Comparison of ENCODE assay signal across 8 cellular contexts in genomic region chr12:101759396-101760047, GRCh38. TPM values are rescaled to one million over a fixed set of nuclear protein-coding genes. Genes with fewer than 3 reads are reported as not detected.
DNase-seq lines count a peak whose midpoint lies in the region; ATAC-seq and TF ChIP-seq lines count a peak whose summit lies in the region.

No MANE protein-coding gene starts in this region.

- H3K4me1 Mint-ChIP-seq in CD4-positive, alpha-beta T cell (ENCODE audit: low read depth) = peaks cover 4% of the 10 kb centered on the region
- H3K4me1 Mint-ChIP-seq in naive thymus-derived CD8-positive, alpha-beta T cell = peaks cover 0 to 6% (median 0%) of the 10 kb centered on the region in 4 donors

- intact Hi-C loops in CD4-positive, alpha-beta T cell (cut with DNase I, micrococcal nuclease) = loop anchor here (1.0 to 5.0 kb wide), 4 partner anchors 87 to 347 kb away; no protein-coding TSS in a partner anchor

- peak; percentile 76 for TF ChIP-seq CTCF in CD4-positive, alpha-beta T cell (IDR thresholded peaks at IDR 0.05)

- POLR2A ChIA-PET in CD4-positive, alpha-beta T cell (lab: Charles Lee) = interaction anchor here (0.7 to 1.1 kb wide), 2 partner anchors 62 to 352 kb away, joined by 3 read pairs; partner anchors contain the start of genes ARL1 and CHPT1
- POLR2A ChIA-PET in naive thymus-derived CD8-positive, alpha-beta T cell (lab: Charles Lee) = interaction anchor here (0.6 to 0.7 kb wide), 2 partner anchors 92 to 383 kb away, joined by 3 to 5 read pairs; no protein-coding TSS in a partner anchor

- DNase-seq in CD4-positive, alpha-beta T cell = no peak
- DNase-seq in NCI-H345 treated with DMSO at 0.1 percent for 48 hours (lab: John Stamatoyannopoulos, UW; ENCODE audit: unreplicated experiment) = peak; percentile 13
- peak; percentile 23 for DNase-seq in dedifferentiated amniotic fluid mesenchymal stem cell (ENCODE audit: extremely low spot score)
- peak in 4 of 10 donors; percentile 12 to 38 (median 34) for DNase-seq in naive thymus-derived CD8-positive, alpha-beta T cell
- no peak for DNase-seq in COR-L47 (lab: John Stamatoyannopoulos, UW)
- DNase-seq in anterior cingulate cortex (lab: John Stamatoyannopoulos, UW) = no peak

- no peaks in the 10 kb centered on the region for H3K27me3 Mint-ChIP-seq in CD4-positive, alpha-beta T cell
- no peaks in the 10 kb centered on the region for H3K27me3 Mint-ChIP-seq in naive thymus-derived CD8-positive, alpha-beta T cell

- peak; percentile 71 for ATAC-seq in CD4-positive, alpha-beta T cell (ENCODE audit: poor library complexity)
- ATAC-seq in GM19395 (IDR thresholded peaks at IDR 0.05; ENCODE audit: unreplicated experiment) (peak; percentile 67), GM18502 (IDR thresholded peaks at IDR 0.05; ENCODE audit: poor library complexity, unreplicated experiment) (no peak)
- ATAC-seq in naive thymus-derived CD8-positive, alpha-beta T cell = peak; percentile 52 to 65

- no peak overlapping the region for H3K27ac Mint-ChIP-seq in CD4-positive, alpha-beta T cell
- H3K27ac Mint-ChIP-seq in naive thymus-derived CD8-positive, alpha-beta T cell = no peak overlapping the region

- no peaks in the 10 kb centered on the region for H3K9me3 ChIP-seq in CD4-positive, alpha-beta T cell (ENCODE audit: control insufficient read depth, low read length)

- no peak overlapping the region for H3K27ac ChIP-seq in CD4-positive, alpha-beta T cell (ENCODE audit: low read depth, low read length)

- H3K9me3 Mint-ChIP-seq in CD4-positive, alpha-beta T cell = no peaks in the 10 kb centered on the region
- H3K9me3 Mint-ChIP-seq in naive thymus-derived CD8-positive, alpha-beta T cell = no peaks in the 10 kb centered on the region

- H3K36me3 Mint-ChIP-seq in CD4-positive, alpha-beta T cell (ENCODE audit: low read depth) = peaks cover 75% of the 10 kb centered on the region
- H3K36me3 Mint-ChIP-seq in naive thymus-derived CD8-positive, alpha-beta T cell = peaks cover 0 to 69% (median 11%) of the 10 kb centered on the region in 3 donors

- CTCF ChIA-PET in CD4-positive, alpha-beta T cell (lab: Charles Lee) = interaction anchor here (0.6 to 2.1 kb wide), 13 partner anchors 12 to 345 kb away, joined by 3 to 19 read pairs (median 3); partner anchors contain the start of gene GNPTAB

- no peak overlapping the region for H3K4me3 Mint-ChIP-seq in CD4-positive, alpha-beta T cell
- H3K4me3 Mint-ChIP-seq in naive thymus-derived CD8-positive, alpha-beta T cell = no peak overlapping the region

- no peaks in the 10 kb centered on the region for H3K27me3 ChIP-seq in CD4-positive, alpha-beta T cell (ENCODE audit: control insufficient read depth, insufficient read depth, low read length)

RNA-seq across cellular contexts. Expression of gene SYCP3, which starts 20.3 kb away (rescaled TPM):
- total RNA-seq in CD4-positive, alpha-beta T cell = under 1 TPM; 0.22 to 0.34 TPM
- 1 to 10 TPM in 1 of 2 experiments, under 1 TPM in 1; 0.71 to 1.6 TPM for total RNA-seq in naive thymus-derived CD8-positive, alpha-beta T cell
- polyA plus RNA-seq in naive thymus-derived CD8-positive, alpha-beta T cell = under 1 TPM in 2 of 3 donors, not detected in 1; 0.07 to 0.32 TPM

Comparison
In these comparisons a context has a peak if more than half of its experiments do, and no peak if none do; other contexts are left out.
1. DNase-seq: peak in NCI-H345 treated with DMSO at 0.1 percent for 48 hours (single experiment) and dedifferentiated amniotic fluid mesenchymal stem cell (single experiment); none in CD4-positive, alpha-beta T cell (0 of 10), COR-L47 (single experiment) and anterior cingulate cortex (0 of 58).